ENCODE assay signal across 8 cellular contexts in the genomic region with DNA sequence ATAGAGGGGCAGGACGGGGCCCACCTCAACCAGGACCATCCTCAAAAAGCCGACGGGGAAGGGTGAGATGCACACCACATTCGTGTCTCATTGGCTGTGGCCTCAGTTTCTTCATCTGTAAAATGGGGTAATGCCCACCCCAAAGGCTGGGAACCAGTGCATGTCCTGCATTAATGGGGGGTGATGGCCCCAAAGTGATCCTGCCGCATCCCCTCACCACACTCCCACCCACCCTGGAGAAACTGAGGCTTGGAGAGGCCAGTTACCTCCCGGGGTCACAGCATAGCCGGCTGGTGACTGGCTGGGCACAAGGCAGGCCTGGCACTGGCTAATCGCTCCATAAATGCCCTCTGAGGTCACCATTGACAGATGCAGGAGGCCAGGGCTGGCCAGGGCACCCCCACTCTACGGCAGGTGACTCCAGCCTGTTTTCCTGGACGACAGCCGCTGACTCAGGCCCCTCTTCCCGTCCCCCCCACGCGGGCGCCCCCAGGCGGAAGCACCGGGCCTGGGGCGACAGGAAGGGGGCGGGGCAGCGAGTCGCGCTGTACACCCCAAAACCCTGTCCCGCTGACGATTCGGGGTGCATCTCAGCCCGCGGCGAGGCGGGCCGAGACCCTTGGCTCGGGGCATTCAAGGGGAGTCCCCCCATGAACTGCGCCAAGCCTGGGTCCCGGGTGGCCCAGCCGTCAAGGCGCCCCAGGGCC. TPM values are rescaled to one million over a fixed set of nuclear protein-coding genes. Genes with fewer than 3 reads are reported as not detected.
DNase-seq lines count a peak whose midpoint lies in the region; ATAC-seq and TF ChIP-seq lines count a peak whose summit lies in the region.

No MANE protein-coding gene starts in this region.

- H3K9me3 Mint-ChIP-seq in CD4-positive, CD25-positive, alpha-beta regulatory T cell = peaks cover 0 to 2% (median 0%) of the 10 kb centered on the region in 7 donors
- no peaks in the 10 kb centered on the region for H3K9me3 Mint-ChIP-seq in activated naive CD8-positive, alpha-beta T cell treated with anti-CD3 and anti-CD28 coated beads, Interleukin-2, amount 10 ng/mL, durations not matched to agents 7 days and 5 days

- H3K27ac ChIP-seq in CD4-positive, CD25-positive, alpha-beta regulatory T cell (ENCODE audit: insufficient read depth, low read length, poor library complexity, severe bottlenecking) = peak overlapping the region; percentile 97
- H3K27ac ChIP-seq in SJCRH30 = peak overlapping the region; percentile 86

- DNase-seq in CD4-positive, CD25-positive, alpha-beta regulatory T cell = peak; percentile 73 to 80 (median 76)
- no peak for DNase-seq in HFF-Myc (ENCODE audit: extremely low read depth, low read depth)
- DNase-seq in SJCRH30 = peak; percentile 71 to 75
- DNase-seq in activated naive CD8-positive, alpha-beta T cell treated with anti-CD3 and anti-CD28 coated beads, Interleukin-2, amount 10 ng/mL, durations not matched to agents 7 days and 5 days = peak; percentile 89
- peak; percentile 58 for DNase-seq in hepatic stellate cell (ENCODE audit: low spot score)
- DNase-seq in sciatic nerve (ENCODE audit: low spot score) = peak; percentile 86
- DNase-seq in NCI-H2107 (lab: John Stamatoyannopoulos, UW) = no peak
- DNase-seq in cerebellum (ENCODE audit: low spot score) = no peak

- no peaks in the 10 kb centered on the region for H3K27me3 ChIP-seq in CD4-positive, CD25-positive, alpha-beta regulatory T cell (ENCODE audit: control insufficient read depth, insufficient read depth, low read length)
- no peaks in the 10 kb centered on the region for H3K27me3 ChIP-seq in SJCRH30

- peaks cover 0 to 16% (median 7%) of the 10 kb centered on the region in 4 donors for H3K4me1 Mint-ChIP-seq in CD4-positive, CD25-positive, alpha-beta regulatory T cell
- peaks cover 8% of the 10 kb centered on the region for H3K4me1 Mint-ChIP-seq in activated naive CD8-positive, alpha-beta T cell treated with anti-CD3 and anti-CD28 coated beads, Interleukin-2, amount 10 ng/mL, durations not matched to agents 7 days and 5 days

- POLR2A ChIA-PET in activated naive CD8-positive, alpha-beta T cell treated with anti-CD3 and anti-CD28 coated beads, Interleukin-2, amount 10 ng/mL, durations not matched to agents 7 days and 5 days (lab: Charles Lee) = interaction anchor here (1.5 to 7.7 kb wide), 2 partner anchors 14 to 19 kb away, joined by 3 to 385 read pairs; a partner anchor contains a TSS

- intact Hi-C loops in sciatic nerve (cut with DNase I) = no loop called here

- H3K36me3 Mint-ChIP-seq in CD4-positive, CD25-positive, alpha-beta regulatory T cell = no peaks in the 10 kb centered on the region
- H3K36me3 Mint-ChIP-seq in activated naive CD8-positive, alpha-beta T cell treated with anti-CD3 and anti-CD28 coated beads, Interleukin-2, amount 10 ng/mL, durations not matched to agents 7 days and 5 days = peaks cover 8% of the 10 kb centered on the region

- peaks cover 48% of the 10 kb centered on the region for H3K4me1 ChIP-seq in CD4-positive, CD25-positive, alpha-beta regulatory T cell (ENCODE audit: control insufficient read depth, insufficient read depth, low read length, poor library complexity, severe bottlenecking)
- peaks cover 12% of the 10 kb centered on the region for H3K4me1 ChIP-seq in SJCRH30

- peak; percentile 2 for ATAC-seq in CD4-positive, CD25-positive, alpha-beta regulatory T cell (ENCODE audit: low read depth in 2 of 2)
- peak; percentile 2 for ATAC-seq in activated naive CD8-positive, alpha-beta T cell treated with anti-CD3 and anti-CD28 coated beads, Interleukin-2, amount 10 ng/mL, durations not matched to agents 7 days and 5 days (ENCODE audit: low read depth)
- no peak for ATAC-seq in sciatic nerve

- TF ChIP-seq CTCF in HFF-Myc (IDR thresholded peaks at IDR 0.05; ENCODE audit: low read depth, low read length, missing control alignments) = peak; percentile 45

- H3K36me3 ChIP-seq in CD4-positive, CD25-positive, alpha-beta regulatory T cell (ENCODE audit: control insufficient read depth, insufficient read depth, low read length) = no peaks in the 10 kb centered on the region
- H3K36me3 ChIP-seq in SJCRH30 = peaks cover 15% of the 10 kb centered on the region; the same call in 1 of the 2 replicates

- peak overlapping the region in 1 of 3 donors; percentile 9 for H3K27ac Mint-ChIP-seq in CD4-positive, CD25-positive, alpha-beta regulatory T cell
- H3K27ac Mint-ChIP-seq in activated naive CD8-positive, alpha-beta T cell treated with anti-CD3 and anti-CD28 coated beads, Interleukin-2, amount 10 ng/mL, durations not matched to agents 7 days and 5 days = peak overlapping the region; percentile 63

- H3K9me3 ChIP-seq in CD4-positive, CD25-positive, alpha-beta regulatory T cell (ENCODE audit: control insufficient read depth in 2 of 2, low read length in 2 of 2) = no peaks in the 10 kb centered on the region
- no peaks in the 10 kb centered on the region for H3K9me3 ChIP-seq in SJCRH30 (replicated peaks)

- H3K4me3 Mint-ChIP-seq in CD4-positive, CD25-positive, alpha-beta regulatory T cell = peak overlapping the region in 3 of 4 donors; percentile 46 to 57 (median 54)
- H3K4me3 Mint-ChIP-seq in activated naive CD8-positive, alpha-beta T cell treated with anti-CD3 and anti-CD28 coated beads, Interleukin-2, amount 10 ng/mL, durations not matched to agents 7 days and 5 days = peak overlapping the region; percentile 52

- H3K27me3 Mint-ChIP-seq in CD4-positive, CD25-positive, alpha-beta regulatory T cell = no peaks in the 10 kb centered on the region
- no peaks in the 10 kb centered on the region for H3K27me3 Mint-ChIP-seq in activated naive CD8-positive, alpha-beta T cell treated with anti-CD3 and anti-CD28 coated beads, Interleukin-2, amount 10 ng/mL, durations not matched to agents 7 days and 5 days

- no peak overlapping the region for H3K4me3 ChIP-seq in CD4-positive, CD25-positive, alpha-beta regulatory T cell (ENCODE audit: low read depth, low read length)
- H3K4me3 ChIP-seq in HFF-Myc (replicated peaks; ENCODE audit: low read depth, low read length) (peak overlapping the region; percentile 57), SJCRH30 (peak overlapping the region; percentile 78)

RNA-seq across cellular contexts. Expression of a gene that starts 0.5 kb away (rescaled TPM):
- total RNA-seq in CD4-positive, CD25-positive, alpha-beta regulatory T cell = 126 TPM
- polyA plus RNA-seq in CD4-positive, CD25-positive, alpha-beta regulatory T cell = 1 to 10 TPM; 1.4 to 3.4 (median 1.8) TPM
- 9.1 TPM in 2 replicates for total RNA-seq in SJCRH30 (2014; rRNA removed; shearing (Covaris generic))
- total RNA-seq in activated naive CD8-positive, alpha-beta T cell treated with anti-CD3 and anti-CD28 coated beads, Interleukin-2, amount 10 ng/mL, durations not matched to agents 7 days and 5 days = 10 to 100 TPM; 75.2 to 80.7 TPM
- total RNA-seq in sciatic nerve = 117 TPM
- total RNA-seq in cerebellum = 13.6 TPM

RNA-seq across cellular contexts. Expression of a gene that starts 6.3 kb away (rescaled TPM):
- total RNA-seq in CD4-positive, CD25-positive, alpha-beta regulatory T cell = 124 TPM
- 100 to 1,000 TPM; 208 to 236 (median 223) TPM for polyA plus RNA-seq in CD4-positive, CD25-positive, alpha-beta regulatory T cell
- total RNA-seq in SJCRH30 (2014; rRNA removed; shearing (Covaris generic)) = 25.5 and 32.2 TPM in 2 replicates
- 100 to 1,000 TPM; 157 to 161 TPM for total RNA-seq in activated naive CD8-positive, alpha-beta T cell treated with anti-CD3 and anti-CD28 coated beads, Interleukin-2, amount 10 ng/mL, durations not matched to agents 7 days and 5 days
- total RNA-seq in sciatic nerve (90.9 TPM), cerebellum (10.9 TPM)

RNA-seq across cellular contexts. Expression of a gene that starts 10.1 kb away (rescaled TPM):
- total RNA-seq in CD4-positive, CD25-positive, alpha-beta regulatory T cell = 0.12 TPM
- polyA plus RNA-seq in CD4-positive, CD25-positive, alpha-beta regulatory T cell = not detected
- 1.2 and 1.9 TPM in 2 replicates for total RNA-seq in SJCRH30 (2014; rRNA removed; shearing (Covaris generic))
- under 1 TPM; 0.14 to 0.17 TPM for total RNA-seq in activated naive CD8-positive, alpha-beta T cell treated with anti-CD3 and anti-CD28 coated beads, Interleukin-2, amount 10 ng/mL, durations not matched to agents 7 days and 5 days
- total RNA-seq in sciatic nerve (2.9 TPM), cerebellum (5.6 TPM)

RNA-seq across cellular contexts. Expression of a gene that starts 21.2 kb away (rescaled TPM):
- total RNA-seq in CD4-positive, CD25-positive, alpha-beta regulatory T cell = 497 TPM
- polyA plus RNA-seq in CD4-positive, CD25-positive, alpha-beta regulatory T cell = 100 to 1,000 TPM; 172 to 243 (median 210) TPM
- 159 and 181 TPM in 2 replicates for total RNA-seq in SJCRH30 (2014; rRNA removed; shearing (Covaris generic))
- 100 to 1,000 TPM; 327 to 342 TPM for total RNA-seq in activated naive CD8-positive, alpha-beta T cell treated with anti-CD3 and anti-CD28 coated beads, Interleukin-2, amount 10 ng/mL, durations not matched to agents 7 days and 5 days
- total RNA-seq in sciatic nerve (550 TPM), cerebellum (328 TPM)

RNA-seq across cellular contexts. Expression of a gene that starts 27.4 kb away (rescaled TPM):
- 44.2 TPM for total RNA-seq in CD4-positive, CD25-positive, alpha-beta regulatory T cell
- polyA plus RNA-seq in CD4-positive, CD25-positive, alpha-beta regulatory T cell = 10 to 100 TPM; 72.9 to 91.3 (median 88.4) TPM
- total RNA-seq in SJCRH30 (2014; rRNA removed; shearing (Covaris generic)) = 22.3 and 25.1 TPM in 2 replicates
- total RNA-seq in activated naive CD8-positive, alpha-beta T cell treated with anti-CD3 and anti-CD28 coated beads, Interleukin-2, amount 10 ng/mL, durations not matched to agents 7 days and 5 days = 10 to 100 TPM; 44.5 to 48.3 TPM
- total RNA-seq in sciatic nerve (21.4 TPM), cerebellum (7.0 TPM)

Comparison
In these comparisons a context has a peak if more than half of its experiments do, and no peak if none do; other contexts are left out.
1. DNase-seq: peak in CD4-positive, CD25-positive, alpha-beta regulatory T cell (3 of 3), SJCRH30 (2 of 2), activated naive CD8-positive, alpha-beta T cell treated with anti-CD3 and anti-CD28 coated beads, Interleukin-2, amount 10 ng/mL, durations not matched to agents 7 days and 5 days (single experiment), hepatic stellate cell (single experiment) and sciatic nerve (single experiment); none in HFF-Myc (single experiment), NCI-H2107 (single experiment) and cerebellum (single experiment).